1 cellular context compared by ENCODE assay signal in the genomic region with DNA sequence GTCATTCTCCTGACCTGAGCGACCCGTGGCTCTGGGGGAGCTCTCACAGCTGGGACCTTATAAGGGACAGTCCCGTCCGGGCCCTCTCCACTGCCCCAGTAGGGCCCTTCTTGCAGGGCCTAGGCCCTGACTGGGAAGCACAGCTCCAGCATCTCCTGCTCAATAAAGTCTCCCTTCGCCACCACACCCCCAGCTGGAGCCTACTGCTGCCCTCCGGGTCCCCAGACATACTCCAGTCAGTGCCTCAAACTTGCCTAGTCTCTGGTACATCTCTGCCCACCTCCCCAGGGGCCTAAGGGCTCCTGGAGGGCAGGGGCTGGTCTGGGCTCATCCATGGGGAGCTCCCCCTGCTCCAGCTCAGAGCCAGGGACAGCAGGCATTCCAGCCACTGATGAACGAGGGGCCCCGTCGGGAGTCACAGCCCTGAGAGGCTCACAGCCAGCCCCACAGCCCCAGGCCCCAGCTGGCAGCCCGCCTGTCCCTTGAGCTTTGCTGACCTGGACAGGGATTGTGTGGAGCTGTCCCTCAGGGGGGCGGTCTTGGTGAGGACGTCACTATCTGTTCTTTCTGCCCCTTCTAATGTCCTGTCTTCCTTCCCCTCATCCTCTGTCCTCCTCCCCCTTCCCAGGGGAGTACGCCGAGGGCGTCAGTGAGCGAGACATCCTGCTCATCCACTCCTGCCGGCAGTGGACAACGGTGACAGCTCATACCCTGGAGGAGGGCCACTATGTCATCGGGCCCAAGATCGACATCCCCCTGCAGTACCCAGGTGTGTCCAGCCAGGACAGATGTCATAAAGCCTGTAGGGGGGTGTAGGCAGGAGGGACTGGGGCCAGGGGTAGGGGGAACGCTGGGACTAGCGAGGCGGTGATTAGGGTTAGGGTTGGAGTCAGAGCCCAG.
TF ChIP-seq lines count a peak whose summit lies in the region.

No MANE protein-coding gene starts in this region.

TF ChIP-seq in SK-N-SH treated with all-trans-retinoic acid at 6 μM for 48 hours, 23 proteins besides CTCF, POLR2A, EP300 and RAD21 (continued from another document):
- TF ChIP-seq OSR1 (CRISPR knock-in tag; IDR thresholded peaks at IDR 0.05) (no peak), ZNF565 (CRISPR knock-in tag; conservative IDR thresholded peaks at IDR 0.05; ENCODE audit: low read depth) (no peak), PPARA (CRISPR knock-in tag; IDR thresholded peaks at IDR 0.05; ENCODE audit: borderline replicate concordance) (no peak), ZC3H10 (CRISPR knock-in tag; IDR thresholded peaks at IDR 0.05) (no peak), TOX (CRISPR knock-in tag; IDR thresholded peaks at IDR 0.05; ENCODE audit: borderline replicate concordance) (no peak), ESRRG (CRISPR knock-in tag; IDR thresholded peaks at IDR 0.05) (no peak), ISL1 (CRISPR knock-in tag; IDR thresholded peaks at IDR 0.05) (no peak), RARB (CRISPR knock-in tag; IDR thresholded peaks at IDR 0.05) (no peak), ARNTL (CRISPR knock-in tag; IDR thresholded peaks at IDR 0.05; ENCODE audit: borderline replicate concordance, low read depth) (no peak), CSRNP3 (CRISPR knock-in tag; IDR thresholded peaks at IDR 0.05) (no peak), SNAI2 (CRISPR knock-in tag; IDR thresholded peaks at IDR 0.05) (no peak), BACH2 (CRISPR knock-in tag; IDR thresholded peaks at IDR 0.05; ENCODE audit: borderline replicate concordance) (no peak)
- TF ChIP-seq, protein P1, sequence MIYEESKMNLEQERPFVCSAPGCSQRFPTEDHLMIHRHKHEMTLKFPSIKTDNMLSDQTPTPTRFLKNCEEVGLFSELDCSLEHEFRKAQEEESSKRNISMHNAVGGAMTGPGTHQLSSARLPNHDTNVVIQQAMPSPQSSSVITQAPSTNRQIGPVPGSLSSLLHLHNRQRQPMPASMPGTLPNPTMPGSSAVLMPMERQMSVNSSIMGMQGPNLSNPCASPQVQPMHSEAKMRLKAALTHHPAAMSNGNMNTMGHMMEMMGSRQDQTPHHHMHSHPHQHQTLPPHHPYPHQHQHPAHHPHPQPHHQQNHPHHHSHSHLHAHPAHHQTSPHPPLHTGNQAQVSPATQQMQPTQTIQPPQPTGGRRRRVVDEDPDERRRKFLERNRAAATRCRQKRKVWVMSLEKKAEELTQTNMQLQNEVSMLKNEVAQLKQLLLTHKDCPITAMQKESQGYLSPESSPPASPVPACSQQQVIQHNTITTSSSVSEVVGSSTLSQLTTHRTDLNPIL (CRISPR knock-in tag; IDR thresholded peaks at IDR 0.05; ENCODE audit: low read depth), result no peak
- TF ChIP-seq, protein P2, sequence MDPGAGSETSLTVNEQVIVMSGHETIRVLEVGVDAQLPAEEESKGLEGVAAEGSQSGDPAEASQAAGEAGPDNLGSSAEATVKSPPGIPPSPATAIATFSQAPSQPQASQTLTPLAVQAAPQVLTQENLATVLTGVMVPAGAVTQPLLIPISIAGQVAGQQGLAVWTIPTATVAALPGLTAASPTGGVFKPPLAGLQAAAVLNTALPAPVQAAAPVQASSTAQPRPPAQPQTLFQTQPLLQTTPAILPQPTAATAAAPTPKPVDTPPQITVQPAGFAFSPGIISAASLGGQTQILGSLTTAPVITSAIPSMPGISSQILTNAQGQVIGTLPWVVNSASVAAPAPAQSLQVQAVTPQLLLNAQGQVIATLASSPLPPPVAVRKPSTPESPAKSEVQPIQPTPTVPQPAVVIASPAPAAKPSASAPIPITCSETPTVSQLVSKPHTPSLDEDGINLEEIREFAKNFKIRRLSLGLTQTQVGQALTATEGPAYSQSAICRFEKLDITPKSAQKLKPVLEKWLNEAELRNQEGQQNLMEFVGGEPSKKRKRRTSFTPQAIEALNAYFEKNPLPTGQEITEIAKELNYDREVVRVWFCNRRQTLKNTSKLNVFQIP (CRISPR knock-in tag; IDR thresholded peaks at IDR 0.05; ENCODE audit: borderline replicate concordance, low read depth), result no peak
- TF ChIP-seq, protein P3, sequence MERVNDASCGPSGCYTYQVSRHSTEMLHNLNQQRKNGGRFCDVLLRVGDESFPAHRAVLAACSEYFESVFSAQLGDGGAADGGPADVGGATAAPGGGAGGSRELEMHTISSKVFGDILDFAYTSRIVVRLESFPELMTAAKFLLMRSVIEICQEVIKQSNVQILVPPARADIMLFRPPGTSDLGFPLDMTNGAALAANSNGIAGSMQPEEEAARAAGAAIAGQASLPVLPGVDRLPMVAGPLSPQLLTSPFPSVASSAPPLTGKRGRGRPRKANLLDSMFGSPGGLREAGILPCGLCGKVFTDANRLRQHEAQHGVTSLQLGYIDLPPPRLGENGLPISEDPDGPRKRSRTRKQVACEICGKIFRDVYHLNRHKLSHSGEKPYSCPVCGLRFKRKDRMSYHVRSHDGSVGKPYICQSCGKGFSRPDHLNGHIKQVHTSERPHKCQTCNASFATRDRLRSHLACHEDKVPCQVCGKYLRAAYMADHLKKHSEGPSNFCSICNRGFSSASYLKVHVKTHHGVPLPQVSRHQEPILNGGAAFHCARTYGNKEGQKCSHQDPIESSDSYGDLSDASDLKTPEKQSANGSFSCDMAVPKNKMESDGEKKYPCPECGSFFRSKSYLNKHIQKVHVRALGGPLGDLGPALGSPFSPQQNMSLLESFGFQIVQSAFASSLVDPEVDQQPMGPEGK (CRISPR knock-in tag; IDR thresholded peaks at IDR 0.05; ENCODE audit: borderline replicate concordance), result no peak
